Comparison of ENCODE assay signal across 16 cellular contexts in the genomic region with DNA sequence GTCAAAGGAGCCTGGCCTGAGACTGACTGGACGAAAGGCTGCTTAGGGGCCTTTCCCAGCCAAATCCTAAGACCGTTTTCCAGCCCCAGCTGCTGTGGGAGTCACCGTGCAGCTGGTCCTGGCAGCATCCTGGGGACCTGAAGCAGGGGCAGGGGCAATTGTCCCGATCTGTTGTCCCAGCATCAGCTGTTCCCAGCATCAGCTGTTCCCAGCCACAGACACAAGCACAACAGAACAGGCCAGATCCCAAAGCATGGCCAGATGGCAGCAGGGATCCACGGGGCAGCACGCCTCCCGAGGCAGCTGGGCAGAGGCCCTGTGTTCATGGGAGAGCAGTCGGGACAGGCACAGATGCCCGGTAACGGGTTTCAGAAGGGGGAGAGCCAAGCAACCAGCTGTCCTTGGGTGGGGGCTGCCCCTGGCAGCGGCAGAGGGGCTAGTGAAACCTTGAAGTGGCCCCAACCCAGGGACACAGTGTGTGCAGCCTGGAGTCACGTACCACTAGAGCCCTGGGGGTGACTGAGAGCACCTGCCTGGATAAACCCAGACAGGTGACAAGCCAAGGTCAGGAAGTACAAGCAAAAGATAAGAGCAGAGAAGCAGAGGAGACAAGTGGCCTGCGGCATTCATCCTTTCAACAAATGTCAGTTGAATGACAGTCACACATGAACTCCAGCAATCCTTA. TPM values are rescaled to one million over a fixed set of nuclear protein-coding genes. Genes with fewer than 3 reads are reported as not detected.
A peak's percentile ranks its signal among the peaks of the same experiment; 100 is the strongest.
DNase-seq lines count a peak whose midpoint lies in the region; ATAC-seq and TF ChIP-seq lines count a peak whose summit lies in the region.
"Had no signal": no experiment of that assay in that cellular context is flagged by ENCODE, and none has a peak within 500 bp of the region (broad histone marks: within the 10 kb centered on the region; RNA-seq: fewer than 3 reads in every experiment).

No MANE protein-coding gene starts in this region.

- intact Hi-C loops in natural killer cell (cut with micrococcal nuclease), result no loop called here

- TF ChIP-seq CTCF in natural killer cell (IDR thresholded peaks at IDR 0.05), result no peak

- no peak overlapping the region for H3K27ac Mint-ChIP-seq in natural killer cell
- H3K27ac Mint-ChIP-seq: activated CD8-positive, alpha-beta T cell treated with anti-CD3 and anti-CD28 coated beads for 36 hours; effector memory CD8-positive, alpha-beta T cell had no signal

- no peak overlapping the region for H3K4me3 Mint-ChIP-seq in natural killer cell
- H3K4me3 Mint-ChIP-seq: activated CD8-positive, alpha-beta T cell treated with anti-CD3 and anti-CD28 coated beads for 36 hours; effector memory CD8-positive, alpha-beta T cell; stimulated activated naive CD8-positive, alpha-beta T cell treated with anti-CD3 and anti-CD28 coated beads, Interleukin-15, amount 100 ng/mL, for 72 hours had no signal

- H3K9me3 Mint-ChIP-seq in natural killer cell, result no peaks in the 10 kb centered on the region
- H3K9me3 Mint-ChIP-seq: activated CD8-positive, alpha-beta T cell treated with anti-CD3 and anti-CD28 coated beads for 36 hours; effector memory CD8-positive, alpha-beta T cell; stimulated activated naive CD8-positive, alpha-beta T cell treated with anti-CD3 and anti-CD28 coated beads, Interleukin-15, amount 100 ng/mL, for 72 hours had no signal

- ATAC-seq in natural killer cell, result no peak
- ATAC-seq: activated CD8-positive, alpha-beta T cell treated with anti-CD3 and anti-CD28 coated beads for 36 hours; effector memory CD8-positive, alpha-beta T cell; foreskin keratinocyte; stimulated activated naive CD8-positive, alpha-beta T cell treated with anti-CD3 and anti-CD28 coated beads, Interleukin-15, amount 100 ng/mL, for 72 hours had no signal

- H3K27me3 Mint-ChIP-seq in natural killer cell (ENCODE audit: low read depth in 2 of 2), result no peaks in the 10 kb centered on the region
- H3K27me3 Mint-ChIP-seq: activated CD8-positive, alpha-beta T cell treated with anti-CD3 and anti-CD28 coated beads for 36 hours; effector memory CD8-positive, alpha-beta T cell; stimulated activated naive CD8-positive, alpha-beta T cell treated with anti-CD3 and anti-CD28 coated beads, Interleukin-15, amount 100 ng/mL, for 72 hours had no signal

- no peaks in the 10 kb centered on the region for H3K4me1 Mint-ChIP-seq in natural killer cell

- no peaks in the 10 kb centered on the region for H3K36me3 Mint-ChIP-seq in natural killer cell

- DNase-seq in LHCN-M2 (ENCODE audit: low read depth), result peak; percentile 69
- DNase-seq in NCI-H2171 (lab: John Stamatoyannopoulos, UW), result peak; percentile 67
- DNase-seq in cerebellar cortex (ENCODE audit: low spot score), result peak; percentile 33
- peak; percentile 22 for DNase-seq in putamen (ENCODE audit: low spot score)
- no peak for DNase-seq in stimulated activated CD4-positive, alpha-beta T cell treated with anti-CD3 and anti-CD28 coated beads, Interleukin-4, amount 100 ng/mL, for 24 hours
- DNase-seq in cerebellum (ENCODE audit: low spot score), result no peak
- DNase-seq in natural killer cell, result no peak
- DNase-seq: activated CD8-positive, alpha-beta T cell treated with anti-CD3 and anti-CD28 coated beads for 36 hours; activated effector memory CD4-positive, alpha-beta T cell treated with Interleukin-2 at 50 U/mL for 16 hours; effector memory CD8-positive, alpha-beta T cell; foreskin keratinocyte; KBM-7; NCI-H226; right cardiac atrium; stimulated activated naive CD8-positive, alpha-beta T cell treated with anti-CD3 and anti-CD28 coated beads, Interleukin-15, amount 100 ng/mL, for 72 hours had no signal

RNA-seq across cellular contexts. Expression of a gene that starts 13.3 kb away (rescaled TPM):
- total RNA-seq in LHCN-M2 (2014; rRNA removed), result not detected in 2 replicates
- not detected for polyA plus RNA-seq in LHCN-M2 (2012)
- not detected for total RNA-seq in cerebellum
- total RNA-seq in natural killer cell, result not detected
- total RNA-seq: activated CD8-positive, alpha-beta T cell treated with anti-CD3 and anti-CD28 coated beads for 36 hours; foreskin keratinocyte; H4; right cardiac atrium had no signal
- polyA plus RNA-seq: foreskin keratinocyte, right cardiac atrium had no signal

RNA-seq across cellular contexts. Expression of a gene that starts 32.7 kb away (rescaled TPM):
- not detected in 2 replicates for total RNA-seq in LHCN-M2 (2014; rRNA removed)
- polyA plus RNA-seq in LHCN-M2 (2012), result not detected
- not detected for total RNA-seq in cerebellum
- not detected for total RNA-seq in natural killer cell
- total RNA-seq: activated CD8-positive, alpha-beta T cell treated with anti-CD3 and anti-CD28 coated beads for 36 hours; foreskin keratinocyte; H4; right cardiac atrium had no signal
- polyA plus RNA-seq: foreskin keratinocyte, right cardiac atrium had no signal

RNA-seq across cellular contexts. Expression of a gene that starts 34.8 kb away (rescaled TPM):
- total RNA-seq in LHCN-M2 (2014; rRNA removed), result 8.2 and 11.3 TPM in 2 replicates
- polyA plus RNA-seq in LHCN-M2 (2012), result 6.8 TPM
- total RNA-seq in cerebellum, result 6.4 TPM
- total RNA-seq in natural killer cell, result 10 to 100 TPM; 13.4 to 20.5 (median 13.5) TPM

RNA-seq across cellular contexts. Expression of a gene that starts 37.5 kb away (rescaled TPM):
- total RNA-seq in LHCN-M2 (2014; rRNA removed) (18.9 and 19.1 TPM in 2 replicates), cerebellum (14.2 TPM), natural killer cell (10 to 100 TPM; 18.6 to 22.8 (median 18.7) TPM)
- 4.5 TPM for polyA plus RNA-seq in LHCN-M2 (2012)

RNA-seq across cellular contexts. Expression of a gene that starts 51.0 kb away (rescaled TPM):
- not detected in 2 replicates for total RNA-seq in LHCN-M2 (2014; rRNA removed)
- polyA plus RNA-seq in LHCN-M2 (2012), result not detected
- total RNA-seq in cerebellum, result not detected
- total RNA-seq in natural killer cell, result 1 to 10 TPM; 5.5 to 9.7 (median 6.4) TPM
- total RNA-seq: activated CD8-positive, alpha-beta T cell treated with anti-CD3 and anti-CD28 coated beads for 36 hours; foreskin keratinocyte had no signal
- polyA plus RNA-seq: foreskin keratinocyte, right cardiac atrium had no signal

Comparison
In these comparisons a context has a peak if more than half of its experiments do, and no peak if none do; other contexts are left out.
1. DNase-seq: peak in LHCN-M2 (single experiment), NCI-H2171 (single experiment), cerebellar cortex (single experiment) and putamen (single experiment); none in stimulated activated CD4-positive, alpha-beta T cell treated with anti-CD3 and anti-CD28 coated beads, Interleukin-4, amount 100 ng/mL, for 24 hours (single experiment), cerebellum (single experiment) and natural killer cell (single experiment).